Comparison of ENCODE assay signal across 1 cellular context in the genomic region with DNA sequence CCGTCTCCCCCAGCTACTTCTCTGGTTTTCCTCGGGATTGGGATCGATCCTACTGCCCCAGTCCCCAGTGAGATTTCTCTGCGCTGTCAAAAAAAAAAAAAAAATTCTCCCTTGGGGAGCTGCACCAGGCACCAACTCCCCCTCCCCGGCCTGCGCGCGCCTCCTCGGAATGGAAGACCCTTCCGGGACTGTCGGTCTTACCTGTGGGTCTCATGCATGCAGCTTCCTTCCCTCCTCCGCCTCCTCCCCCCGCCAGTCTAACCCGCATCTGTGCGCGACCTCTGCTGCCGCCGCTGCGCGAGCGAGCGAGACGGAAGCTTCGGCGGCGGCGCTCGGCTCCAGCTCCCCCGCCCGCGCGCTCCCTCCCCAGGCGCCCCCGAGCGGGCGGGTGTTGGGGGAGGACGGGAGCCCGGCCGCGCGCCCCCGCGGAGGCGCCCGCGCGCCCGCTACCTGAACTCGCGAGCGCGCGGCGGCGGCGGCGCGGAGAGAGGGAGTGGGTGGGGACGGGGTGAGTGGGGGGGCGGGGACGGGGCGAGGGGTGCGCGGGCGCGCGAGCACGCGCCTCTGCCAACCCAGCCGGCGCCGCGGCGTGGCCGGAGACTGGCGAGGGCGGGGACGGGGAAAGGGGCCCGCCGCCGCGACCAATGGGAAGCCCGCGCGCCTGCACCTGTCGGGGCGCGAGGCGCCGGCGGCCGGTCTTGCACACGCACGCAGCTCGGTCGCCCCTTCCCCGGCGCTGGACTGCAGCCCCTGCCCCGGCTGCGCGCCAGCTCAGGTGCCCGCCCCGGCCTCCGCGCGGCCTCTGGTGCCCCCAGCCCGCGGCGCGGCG.
A peak's percentile ranks its signal among the peaks of the same experiment; 100 is the strongest.
TF ChIP-seq lines count a peak whose summit lies in the region.

A gene with protein sequence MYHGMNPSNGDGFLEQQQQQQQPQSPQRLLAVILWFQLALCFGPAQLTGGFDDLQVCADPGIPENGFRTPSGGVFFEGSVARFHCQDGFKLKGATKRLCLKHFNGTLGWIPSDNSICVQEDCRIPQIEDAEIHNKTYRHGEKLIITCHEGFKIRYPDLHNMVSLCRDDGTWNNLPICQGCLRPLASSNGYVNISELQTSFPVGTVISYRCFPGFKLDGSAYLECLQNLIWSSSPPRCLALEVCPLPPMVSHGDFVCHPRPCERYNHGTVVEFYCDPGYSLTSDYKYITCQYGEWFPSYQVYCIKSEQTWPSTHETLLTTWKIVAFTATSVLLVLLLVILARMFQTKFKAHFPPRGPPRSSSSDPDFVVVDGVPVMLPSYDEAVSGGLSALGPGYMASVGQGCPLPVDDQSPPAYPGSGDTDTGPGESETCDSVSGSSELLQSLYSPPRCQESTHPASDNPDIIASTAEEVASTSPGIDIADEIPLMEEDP (minus strand): TSS at position 321 of the 829 bp plus-strand sequence. CDS start 751 bp downstream, outside the sequence.

TF ChIP-seq in K562, 482 proteins besides CTCF, POLR2A, EP300 and RAD21 (continued from another document and continues in another):
- TF ChIP-seq GTF2A2 (tag; IDR thresholded peaks at IDR 0.05) (no peak), ATF1 (CRISPR knock-in tag; IDR thresholded peaks at IDR 0.05) (no peak), ATF1 (tag; IDR thresholded peaks at IDR 0.05) (no peak), GTF2F1 (IDR thresholded peaks at IDR 0.05; ENCODE audit: low read depth, low read length) (no peak), NRF1 (conservative IDR thresholded peaks at IDR 0.05 in 1 of 2, IDR thresholded peaks at IDR 0.05 in 1 of 2) (peak; percentile 70 to 75), ATF7 (IDR thresholded peaks at IDR 0.05) (no peak), TBL1XR1 (IDR thresholded peaks at IDR 0.05; ENCODE audit: low read length in 2 of 2) (no peak), ZNF316 (IDR thresholded peaks at IDR 0.05) (no peak), CBX2 (IDR thresholded peaks at IDR 0.05; ENCODE audit: insufficient read depth, low read length, poor library complexity, severe bottlenecking) (no peak), CAMTA2 (CRISPR knock-in tag; conservative IDR thresholded peaks at IDR 0.05) (no peak), MAFK (IDR thresholded peaks at IDR 0.05; ENCODE audit: low read length) (no peak), SMAD3 (CRISPR knock-in tag; conservative IDR thresholded peaks at IDR 0.05) (no peak), CBFB (CRISPR knock-in tag; IDR thresholded peaks at IDR 0.05) (no peak), THRAP3 (IDR thresholded peaks at IDR 0.05; ENCODE audit: borderline replicate concordance) (no peak), KDM4B (IDR thresholded peaks at IDR 0.05; ENCODE audit: borderline replicate concordance in 2 of 2, low read depth in 1 of 2) (no peak), MTA1 (IDR thresholded peaks at IDR 0.05; ENCODE audit: borderline replicate concordance) (no peak), ZNF253 (CRISPR knock-in tag; conservative IDR thresholded peaks at IDR 0.05) (no peak), RB1 (IDR thresholded peaks at IDR 0.05; ENCODE audit: low read depth) (peak; percentile 6; the same call in 1 of the 2 replicates), KDM1A (IDR thresholded peaks at IDR 0.05) (no peak), NCOA6 (IDR thresholded peaks at IDR 0.05) (no peak), EP400 (IDR thresholded peaks at IDR 0.05) (no peak), POU5F1 (IDR thresholded peaks at IDR 0.05; ENCODE audit: borderline replicate concordance, low read depth, low read length, partially characterized antibody) (no peak)
- TF ChIP-seq, protein P1, sequence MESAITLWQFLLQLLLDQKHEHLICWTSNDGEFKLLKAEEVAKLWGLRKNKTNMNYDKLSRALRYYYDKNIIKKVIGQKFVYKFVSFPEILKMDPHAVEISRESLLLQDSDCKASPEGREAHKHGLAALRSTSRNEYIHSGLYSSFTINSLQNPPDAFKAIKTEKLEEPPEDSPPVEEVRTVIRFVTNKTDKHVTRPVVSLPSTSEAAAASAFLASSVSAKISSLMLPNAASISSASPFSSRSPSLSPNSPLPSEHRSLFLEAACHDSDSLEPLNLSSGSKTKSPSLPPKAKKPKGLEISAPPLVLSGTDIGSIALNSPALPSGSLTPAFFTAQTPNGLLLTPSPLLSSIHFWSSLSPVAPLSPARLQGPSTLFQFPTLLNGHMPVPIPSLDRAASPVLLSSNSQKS (CRISPR knock-in tag; IDR thresholded peaks at IDR 0.05): no peak
- TF ChIP-seq, protein P2, sequence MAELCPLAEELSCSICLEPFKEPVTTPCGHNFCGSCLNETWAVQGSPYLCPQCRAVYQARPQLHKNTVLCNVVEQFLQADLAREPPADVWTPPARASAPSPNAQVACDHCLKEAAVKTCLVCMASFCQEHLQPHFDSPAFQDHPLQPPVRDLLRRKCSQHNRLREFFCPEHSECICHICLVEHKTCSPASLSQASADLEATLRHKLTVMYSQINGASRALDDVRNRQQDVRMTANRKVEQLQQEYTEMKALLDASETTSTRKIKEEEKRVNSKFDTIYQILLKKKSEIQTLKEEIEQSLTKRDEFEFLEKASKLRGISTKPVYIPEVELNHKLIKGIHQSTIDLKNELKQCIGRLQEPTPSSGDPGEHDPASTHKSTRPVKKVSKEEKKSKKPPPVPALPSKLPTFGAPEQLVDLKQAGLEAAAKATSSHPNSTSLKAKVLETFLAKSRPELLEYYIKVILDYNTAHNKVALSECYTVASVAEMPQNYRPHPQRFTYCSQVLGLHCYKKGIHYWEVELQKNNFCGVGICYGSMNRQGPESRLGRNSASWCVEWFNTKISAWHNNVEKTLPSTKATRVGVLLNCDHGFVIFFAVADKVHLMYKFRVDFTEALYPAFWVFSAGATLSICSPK (IDR thresholded peaks at IDR 0.05; ENCODE audit: borderline replicate concordance): no peak
- TF ChIP-seq, protein P3, sequence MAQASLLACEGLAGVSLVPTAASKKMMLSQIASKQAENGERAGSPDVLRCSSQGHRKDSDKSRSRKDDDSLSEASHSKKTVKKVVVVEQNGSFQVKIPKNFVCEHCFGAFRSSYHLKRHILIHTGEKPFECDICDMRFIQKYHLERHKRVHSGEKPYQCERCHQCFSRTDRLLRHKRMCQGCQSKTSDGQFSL (CRISPR knock-in tag; IDR thresholded peaks at IDR 0.05): no peak
- TF ChIP-seq, protein P3 (tag; IDR thresholded peaks at IDR 0.05): peak in 1 of 2 experiments; percentile 58; a peak in 2 of 4 replicates
- TF ChIP-seq, protein P4, sequence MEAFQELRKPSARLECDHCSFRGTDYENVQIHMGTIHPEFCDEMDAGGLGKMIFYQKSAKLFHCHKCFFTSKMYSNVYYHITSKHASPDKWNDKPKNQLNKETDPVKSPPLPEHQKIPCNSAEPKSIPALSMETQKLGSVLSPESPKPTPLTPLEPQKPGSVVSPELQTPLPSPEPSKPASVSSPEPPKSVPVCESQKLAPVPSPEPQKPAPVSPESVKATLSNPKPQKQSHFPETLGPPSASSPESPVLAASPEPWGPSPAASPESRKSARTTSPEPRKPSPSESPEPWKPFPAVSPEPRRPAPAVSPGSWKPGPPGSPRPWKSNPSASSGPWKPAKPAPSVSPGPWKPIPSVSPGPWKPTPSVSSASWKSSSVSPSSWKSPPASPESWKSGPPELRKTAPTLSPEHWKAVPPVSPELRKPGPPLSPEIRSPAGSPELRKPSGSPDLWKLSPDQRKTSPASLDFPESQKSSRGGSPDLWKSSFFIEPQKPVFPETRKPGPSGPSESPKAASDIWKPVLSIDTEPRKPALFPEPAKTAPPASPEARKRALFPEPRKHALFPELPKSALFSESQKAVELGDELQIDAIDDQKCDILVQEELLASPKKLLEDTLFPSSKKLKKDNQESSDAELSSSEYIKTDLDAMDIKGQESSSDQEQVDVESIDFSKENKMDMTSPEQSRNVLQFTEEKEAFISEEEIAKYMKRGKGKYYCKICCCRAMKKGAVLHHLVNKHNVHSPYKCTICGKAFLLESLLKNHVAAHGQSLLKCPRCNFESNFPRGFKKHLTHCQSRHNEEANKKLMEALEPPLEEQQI (IDR thresholded peaks at IDR 0.05): no peak
- TF ChIP-seq, protein P5, sequence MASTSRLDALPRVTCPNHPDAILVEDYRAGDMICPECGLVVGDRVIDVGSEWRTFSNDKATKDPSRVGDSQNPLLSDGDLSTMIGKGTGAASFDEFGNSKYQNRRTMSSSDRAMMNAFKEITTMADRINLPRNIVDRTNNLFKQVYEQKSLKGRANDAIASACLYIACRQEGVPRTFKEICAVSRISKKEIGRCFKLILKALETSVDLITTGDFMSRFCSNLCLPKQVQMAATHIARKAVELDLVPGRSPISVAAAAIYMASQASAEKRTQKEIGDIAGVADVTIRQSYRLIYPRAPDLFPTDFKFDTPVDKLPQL (IDR thresholded peaks at IDR 0.05; ENCODE audit: extremely low read depth, insufficient read length): no peak
- TF ChIP-seq, protein P6, sequence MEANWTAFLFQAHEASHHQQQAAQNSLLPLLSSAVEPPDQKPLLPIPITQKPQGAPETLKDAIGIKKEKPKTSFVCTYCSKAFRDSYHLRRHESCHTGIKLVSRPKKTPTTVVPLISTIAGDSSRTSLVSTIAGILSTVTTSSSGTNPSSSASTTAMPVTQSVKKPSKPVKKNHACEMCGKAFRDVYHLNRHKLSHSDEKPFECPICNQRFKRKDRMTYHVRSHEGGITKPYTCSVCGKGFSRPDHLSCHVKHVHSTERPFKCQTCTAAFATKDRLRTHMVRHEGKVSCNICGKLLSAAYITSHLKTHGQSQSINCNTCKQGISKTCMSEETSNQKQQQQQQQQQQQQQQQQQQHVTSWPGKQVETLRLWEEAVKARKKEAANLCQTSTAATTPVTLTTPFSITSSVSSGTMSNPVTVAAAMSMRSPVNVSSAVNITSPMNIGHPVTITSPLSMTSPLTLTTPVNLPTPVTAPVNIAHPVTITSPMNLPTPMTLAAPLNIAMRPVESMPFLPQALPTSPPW (CRISPR knock-in tag; IDR thresholded peaks at IDR 0.05): peak; percentile 80
- TF ChIP-seq, protein P7, sequence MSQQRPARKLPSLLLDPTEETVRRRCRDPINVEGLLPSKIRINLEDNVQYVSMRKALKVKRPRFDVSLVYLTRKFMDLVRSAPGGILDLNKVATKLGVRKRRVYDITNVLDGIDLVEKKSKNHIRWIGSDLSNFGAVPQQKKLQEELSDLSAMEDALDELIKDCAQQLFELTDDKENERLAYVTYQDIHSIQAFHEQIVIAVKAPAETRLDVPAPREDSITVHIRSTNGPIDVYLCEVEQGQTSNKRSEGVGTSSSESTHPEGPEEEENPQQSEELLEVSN (IDR thresholded peaks at IDR 0.05; ENCODE audit: borderline replicate concordance in 1 of 2, extremely low read depth in 1 of 2, insufficient read depth in 1 of 2, insufficient read length in 1 of 2, low read depth in 1 of 2, low read length in 1 of 2, poor library complexity in 1 of 2, severe bottlenecking in 1 of 2): peak in 1 of 2 experiments; percentile 59
- TF ChIP-seq, protein P8, sequence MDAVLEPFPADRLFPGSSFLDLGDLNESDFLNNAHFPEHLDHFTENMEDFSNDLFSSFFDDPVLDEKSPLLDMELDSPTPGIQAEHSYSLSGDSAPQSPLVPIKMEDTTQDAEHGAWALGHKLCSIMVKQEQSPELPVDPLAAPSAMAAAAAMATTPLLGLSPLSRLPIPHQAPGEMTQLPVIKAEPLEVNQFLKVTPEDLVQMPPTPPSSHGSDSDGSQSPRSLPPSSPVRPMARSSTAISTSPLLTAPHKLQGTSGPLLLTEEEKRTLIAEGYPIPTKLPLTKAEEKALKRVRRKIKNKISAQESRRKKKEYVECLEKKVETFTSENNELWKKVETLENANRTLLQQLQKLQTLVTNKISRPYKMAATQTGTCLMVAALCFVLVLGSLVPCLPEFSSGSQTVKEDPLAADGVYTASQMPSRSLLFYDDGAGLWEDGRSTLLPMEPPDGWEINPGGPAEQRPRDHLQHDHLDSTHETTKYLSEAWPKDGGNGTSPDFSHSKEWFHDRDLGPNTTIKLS (IDR thresholded peaks at IDR 0.05; ENCODE audit: borderline replicate concordance, low read depth): no peak
- TF ChIP-seq, protein P9, sequence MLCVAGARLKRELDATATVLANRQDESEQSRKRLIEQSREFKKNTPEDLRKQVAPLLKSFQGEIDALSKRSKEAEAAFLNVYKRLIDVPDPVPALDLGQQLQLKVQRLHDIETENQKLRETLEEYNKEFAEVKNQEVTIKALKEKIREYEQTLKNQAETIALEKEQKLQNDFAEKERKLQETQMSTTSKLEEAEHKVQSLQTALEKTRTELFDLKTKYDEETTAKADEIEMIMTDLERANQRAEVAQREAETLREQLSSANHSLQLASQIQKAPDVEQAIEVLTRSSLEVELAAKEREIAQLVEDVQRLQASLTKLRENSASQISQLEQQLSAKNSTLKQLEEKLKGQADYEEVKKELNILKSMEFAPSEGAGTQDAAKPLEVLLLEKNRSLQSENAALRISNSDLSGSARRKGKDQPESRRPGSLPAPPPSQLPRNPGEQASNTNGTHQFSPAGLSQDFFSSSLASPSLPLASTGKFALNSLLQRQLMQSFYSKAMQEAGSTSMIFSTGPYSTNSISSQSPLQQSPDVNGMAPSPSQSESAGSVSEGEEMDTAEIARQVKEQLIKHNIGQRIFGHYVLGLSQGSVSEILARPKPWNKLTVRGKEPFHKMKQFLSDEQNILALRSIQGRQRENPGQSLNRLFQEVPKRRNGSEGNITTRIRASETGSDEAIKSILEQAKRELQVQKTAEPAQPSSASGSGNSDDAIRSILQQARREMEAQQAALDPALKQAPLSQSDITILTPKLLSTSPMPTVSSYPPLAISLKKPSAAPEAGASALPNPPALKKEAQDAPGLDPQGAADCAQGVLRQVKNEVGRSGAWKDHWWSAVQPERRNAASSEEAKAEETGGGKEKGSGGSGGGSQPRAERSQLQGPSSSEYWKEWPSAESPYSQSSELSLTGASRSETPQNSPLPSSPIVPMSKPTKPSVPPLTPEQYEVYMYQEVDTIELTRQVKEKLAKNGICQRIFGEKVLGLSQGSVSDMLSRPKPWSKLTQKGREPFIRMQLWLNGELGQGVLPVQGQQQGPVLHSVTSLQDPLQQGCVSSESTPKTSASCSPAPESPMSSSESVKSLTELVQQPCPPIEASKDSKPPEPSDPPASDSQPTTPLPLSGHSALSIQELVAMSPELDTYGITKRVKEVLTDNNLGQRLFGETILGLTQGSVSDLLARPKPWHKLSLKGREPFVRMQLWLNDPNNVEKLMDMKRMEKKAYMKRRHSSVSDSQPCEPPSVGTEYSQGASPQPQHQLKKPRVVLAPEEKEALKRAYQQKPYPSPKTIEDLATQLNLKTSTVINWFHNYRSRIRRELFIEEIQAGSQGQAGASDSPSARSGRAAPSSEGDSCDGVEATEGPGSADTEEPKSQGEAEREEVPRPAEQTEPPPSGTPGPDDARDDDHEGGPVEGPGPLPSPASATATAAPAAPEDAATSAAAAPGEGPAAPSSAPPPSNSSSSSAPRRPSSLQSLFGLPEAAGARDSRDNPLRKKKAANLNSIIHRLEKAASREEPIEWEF (CRISPR knock-in tag; IDR thresholded peaks at IDR 0.05): no peak
- TF ChIP-seq, protein P10, sequence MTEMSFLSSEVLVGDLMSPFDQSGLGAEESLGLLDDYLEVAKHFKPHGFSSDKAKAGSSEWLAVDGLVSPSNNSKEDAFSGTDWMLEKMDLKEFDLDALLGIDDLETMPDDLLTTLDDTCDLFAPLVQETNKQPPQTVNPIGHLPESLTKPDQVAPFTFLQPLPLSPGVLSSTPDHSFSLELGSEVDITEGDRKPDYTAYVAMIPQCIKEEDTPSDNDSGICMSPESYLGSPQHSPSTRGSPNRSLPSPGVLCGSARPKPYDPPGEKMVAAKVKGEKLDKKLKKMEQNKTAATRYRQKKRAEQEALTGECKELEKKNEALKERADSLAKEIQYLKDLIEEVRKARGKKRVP (CRISPR knock-in tag; IDR thresholded peaks at IDR 0.05): no peak
